9 cellular contexts compared by ENCODE assay signal in genomic region chr10:100019824-100020160, GRCh38. TPM values are rescaled to one million over a fixed set of nuclear protein-coding genes. Genes with fewer than 3 reads are reported as not detected.
DNase-seq lines count a peak whose midpoint lies in the region; TF ChIP-seq lines count a peak whose summit lies in the region.
"Had no signal": no experiment of that assay in that cellular context is flagged by ENCODE, and none has a peak within 500 bp of the region (broad histone marks: within the 10 kb centered on the region; RNA-seq: fewer than 3 reads in every experiment).

No MANE protein-coding gene starts in this region.

- H3K4me1 Mint-ChIP-seq in mesothelial cell of epicardium (peaks cover 20% of the 10 kb centered on the region), Calu3 (ENCODE audit: low read depth, unreplicated experiment) (peaks cover 11% of the 10 kb centered on the region), MCF 10A (ENCODE audit: insufficient read depth, unreplicated experiment) (no peaks in the 10 kb centered on the region)

- H3K4me3 ChIP-seq in HFF-Myc (replicated peaks; ENCODE audit: low read depth, low read length) (no peak overlapping the region), astrocyte of the cerebellum (ENCODE audit: low read depth, low read length) (no peak overlapping the region), colonic mucosa (no peak overlapping the region)

- in situ Hi-C loops in astrocyte of the cerebellum (cut with HindIII; ENCODE audit: low sequenced_read_pairs), result no loop called here

- intact Hi-C loops in Calu3 (cut with micrococcal nuclease; ENCODE audit: unreplicated experiment), result no loop called here
- intact Hi-C loops in MCF 10A (cut with micrococcal nuclease), result no loop called here
- intact Hi-C loops in colonic mucosa (cut with DNase I), result loop anchor here (10.0 kb wide), 1 partner anchor 105 kb away; no protein-coding TSS in a partner anchor

- no peak overlapping the region for H3K27ac ChIP-seq in colonic mucosa

- H3K4me1 ChIP-seq in colonic mucosa, result no peaks in the 10 kb centered on the region

- H3K36me3 ChIP-seq in colonic mucosa, result no peaks in the 10 kb centered on the region

- POLR2A ChIA-PET in MCF 10A (lab: Yijun Ruan, JAX), result no interaction called here

- no peaks in the 10 kb centered on the region for H3K36me3 Mint-ChIP-seq in mesothelial cell of epicardium
- H3K36me3 Mint-ChIP-seq in Calu3 (ENCODE audit: insufficient read depth, unreplicated experiment), result peaks cover 4% of the 10 kb centered on the region
- H3K36me3 Mint-ChIP-seq in MCF 10A (ENCODE audit: insufficient read depth, unreplicated experiment), result no peaks in the 10 kb centered on the region

- TF ChIP-seq CTCF in HFF-Myc (IDR thresholded peaks at IDR 0.05; ENCODE audit: low read depth, low read length, missing control alignments) (peak; percentile 11), astrocyte of the cerebellum (IDR thresholded peaks at IDR 0.05; ENCODE audit: low read depth, low read length, missing control alignments) (peak; percentile 36), mesothelial cell of epicardium (IDR thresholded peaks at IDR 0.05; ENCODE audit: unreplicated experiment) (no peak), Calu3 (IDR thresholded peaks at IDR 0.05; ENCODE audit: unreplicated experiment) (no peak), MCF 10A (IDR thresholded peaks at IDR 0.05; ENCODE audit: unreplicated experiment) (no peak), colonic mucosa (IDR thresholded peaks at IDR 0.05) (no peak)

- peak overlapping the region; percentile 47 for H3K27ac Mint-ChIP-seq in mesothelial cell of epicardium
- no peak overlapping the region for H3K27ac Mint-ChIP-seq in Calu3 (ENCODE audit: unreplicated experiment)
- no peak overlapping the region for H3K27ac Mint-ChIP-seq in MCF 10A (ENCODE audit: low read depth, unreplicated experiment)

- H3K27me3 ChIP-seq in colonic mucosa, result no peaks in the 10 kb centered on the region

- CTCF ChIA-PET in Calu3 (lab: Charles Lee) (no interaction called here), MCF 10A (lab: Yijun Ruan, JAX) (no interaction called here)

- H3K9me3 Mint-ChIP-seq in mesothelial cell of epicardium (peaks cover 3% of the 10 kb centered on the region), Calu3 (ENCODE audit: low read depth, unreplicated experiment) (no peaks in the 10 kb centered on the region), MCF 10A (ENCODE audit: unreplicated experiment) (no peaks in the 10 kb centered on the region)

- BruUV-seq in Calu3 (replicated peaks; lab: Mats Ljungman, UMichigan) (no TSS peak), MCF 10A (replicated peaks; lab: Mats Ljungman, UMichigan) (no TSS peak)

- no peaks in the 10 kb centered on the region for H3K9me3 ChIP-seq in colonic mucosa

- H3K4me3 Mint-ChIP-seq in mesothelial cell of epicardium (no peak overlapping the region), Calu3 (ENCODE audit: low read depth, unreplicated experiment) (no peak overlapping the region), MCF 10A (ENCODE audit: unreplicated experiment) (no peak overlapping the region)

- DNase-seq in COR-L47 (lab: John Stamatoyannopoulos, UW), result peak; percentile 24
- DNase-seq in HFF-Myc (ENCODE audit: extremely low read depth, low read depth), result no peak
- DNase-seq in astrocyte of the cerebellum (ENCODE audit: low read depth), result no peak
- no peak for DNase-seq in mesothelial cell of epicardium (ENCODE audit: low spot score in 2 of 2, unreplicated experiment in 2 of 2)
- no peak for DNase-seq in Calu3
- no peak for DNase-seq in MCF 10A (ENCODE audit: unreplicated experiment)
- DNase-seq in cerebellum (ENCODE audit: low spot score), result no peak
- DNase-seq in colonic mucosa, result no peak
- DNase-seq: GDM1 had no signal

- H3K27me3 Mint-ChIP-seq in mesothelial cell of epicardium (ENCODE audit: low read depth) (no peaks in the 10 kb centered on the region), Calu3 (ENCODE audit: unreplicated experiment) (no peaks in the 10 kb centered on the region), MCF 10A (ENCODE audit: insufficient read depth, unreplicated experiment) (no peaks in the 10 kb centered on the region)

- H3K9ac ChIP-seq in colonic mucosa (ENCODE audit: low read depth in 2 of 2, low read length in 2 of 2), result no peak overlapping the region

RNA-seq across cellular contexts. Expression of gene DNMBP, which starts 10.0 kb away (rescaled TPM):
- total RNA-seq in mesothelial cell of epicardium, result 34.7 to 35.8 TPM (median 35.3 TPM) in 3 replicates
- total RNA-seq in Calu3 (2022), result 17.6 TPM in 2 replicates
- total RNA-seq in MCF 10A (2022), result 11.3 and 14.3 TPM in 2 replicates
- 12.8 TPM for total RNA-seq in cerebellum
- total RNA-seq in colonic mucosa, result 10 to 100 TPM; 38.4 to 53.5 TPM

Comparison
In these comparisons a context has a peak if more than half of its experiments do, and no peak if none do; other contexts are left out.
1. CTCF ChIP-seq: peak in HFF-Myc (single experiment) and astrocyte of the cerebellum (single experiment); none in mesothelial cell of epicardium (single experiment), Calu3 (single experiment), MCF 10A (single experiment) and colonic mucosa (single experiment).